In the genomic region with DNA sequence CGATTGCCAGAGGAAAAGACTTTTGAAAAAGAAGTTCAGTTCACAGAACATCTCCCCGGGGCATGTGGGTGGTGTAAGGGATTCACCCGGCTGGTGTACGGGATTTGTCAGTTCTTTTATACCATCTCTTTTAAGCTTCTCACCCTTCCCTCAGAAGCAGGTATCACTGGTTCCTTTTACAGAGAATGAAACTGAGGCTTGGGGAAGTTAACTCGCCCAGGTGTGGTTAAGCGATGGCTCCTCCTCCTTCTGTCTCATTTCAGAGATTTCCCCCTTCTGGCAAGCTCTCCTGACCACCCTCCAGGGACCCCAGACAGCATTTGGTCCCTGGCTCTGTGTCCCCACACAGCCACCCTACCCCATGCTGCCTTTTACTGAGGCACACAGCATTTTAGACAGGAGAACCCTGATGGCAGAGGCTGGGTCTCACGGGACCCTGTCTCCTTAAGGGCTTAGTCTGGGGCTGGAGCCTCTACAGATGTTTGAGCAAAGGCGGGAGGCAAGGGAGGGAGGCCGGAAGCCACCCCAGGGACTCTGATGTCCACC, we compare ENCODE assay signal across 8 cellular contexts. TPM values are rescaled to one million over a fixed set of nuclear protein-coding genes. Genes with fewer than 3 reads are reported as not detected.
DNase-seq lines count a peak whose midpoint lies in the region; ATAC-seq, FAIRE-seq and TF ChIP-seq lines count a peak whose summit lies in the region.

No MANE protein-coding gene starts in this region.

- no peaks in the 10 kb centered on the region for H3K9me3 ChIP-seq in Caco-2

- H3K27me3 ChIP-seq in Caco-2 (replicated peaks; ENCODE audit: control insufficient read depth, insufficient read depth, low read length) (no peaks in the 10 kb centered on the region), dorsolateral prefrontal cortex (no peaks in the 10 kb centered on the region)

- BruUV-seq in Caco-2 (replicated peaks; lab: Mats Ljungman, UMichigan), result no TSS peak

- no peak overlapping the region for H3K4me3 Mint-ChIP-seq in Caco-2 (ENCODE audit: unreplicated experiment)

- H3K4me1 ChIP-seq in Caco-2, result no peaks in the 10 kb centered on the region

- H3K27ac ChIP-seq in dorsolateral prefrontal cortex, result peak overlapping the region in 42 of 59 donors; percentile 2 to 77 (median 52)

- TF ChIP-seq POLR2A in Raji (IDR thresholded peaks at IDR 0.05; ENCODE audit: insufficient read depth, low read depth, low read length) (peak; percentile 44), H54 (IDR thresholded peaks at IDR 0.05; ENCODE audit: low read depth, low read length) (no peak)

- CTCF ChIA-PET in Caco-2 (lab: Charles Lee), result interaction anchor here (1.0 kb wide), 1 partner anchor 23 kb away, joined by 5 read pairs; no protein-coding TSS in a partner anchor

- TF ChIP-seq CTCF in Caco-2 (IDR thresholded peaks at IDR 0.05; ENCODE audit: insufficient read depth in 1 of 2, low read depth in 1 of 2, low read length in 1 of 2, severe bottlenecking in 1 of 2, unreplicated experiment in 1 of 2), result no peak
- no peak for TF ChIP-seq CTCF in dorsolateral prefrontal cortex (IDR thresholded peaks at IDR 0.05 in 54 of 56, conservative IDR thresholded peaks at IDR 0.05 in 2 of 56; ENCODE audit: low read depth in 1 of 56, partially characterized antibody in 56 of 56)

- intact Hi-C loops in Caco-2 (cut with micrococcal nuclease; ENCODE audit: unreplicated experiment), result no loop called here
- intact Hi-C loops in dorsolateral prefrontal cortex (cut with DNase I), result no loop called here

- H3K4me3 ChIP-seq in Caco-2 (ENCODE audit: low read depth, low read length) (no peak overlapping the region), dorsolateral prefrontal cortex (no peak overlapping the region)

- POLR2A ChIA-PET in Caco-2 (lab: Charles Lee), result no interaction called here

- FAIRE-seq in H54 (lab: Jason Lieb, UNC), result no peak

- H3K36me3 Mint-ChIP-seq in Caco-2 (ENCODE audit: insufficient read depth, unreplicated experiment), result peaks cover 9% of the 10 kb centered on the region

- no peaks in the 10 kb centered on the region for H3K36me3 ChIP-seq in Caco-2 (ENCODE audit: control insufficient read depth, insufficient read depth, low read length)

- DNase-seq in Caco-2, result no peak
- no peak for DNase-seq in dorsolateral prefrontal cortex
- DNase-seq in stimulated activated CD4-positive, alpha-beta T cell treated with anti-CD3 and anti-CD28 coated beads, Interleukin-2, amount 100 ng/mL, for 24 hours, result peak; percentile 61 to 72
- no peak for DNase-seq in H54 (ENCODE audit: insufficient read length, low spot score)
- no peak for DNase-seq in GF-D8 (lab: John Stamatoyannopoulos, UW)
- DNase-seq in NCI-H82 (lab: John Stamatoyannopoulos, UW), result no peak

- peak overlapping the region; percentile 56 for H3K27ac Mint-ChIP-seq in Caco-2 (ENCODE audit: unreplicated experiment)

- H3K9me3 Mint-ChIP-seq in Caco-2 (ENCODE audit: unreplicated experiment), result no peaks in the 10 kb centered on the region

- H3K4me1 Mint-ChIP-seq in Caco-2 (ENCODE audit: low read depth, unreplicated experiment), result no peaks in the 10 kb centered on the region

- peak; percentile 31 for ATAC-seq in GM21576 (IDR thresholded peaks at IDR 0.05; ENCODE audit: unreplicated experiment)

- no peaks in the 10 kb centered on the region for H3K27me3 Mint-ChIP-seq in Caco-2 (ENCODE audit: insufficient read depth, unreplicated experiment)

RNA-seq across cellular contexts. Expression of gene ECE1, which starts 2.8 kb away (rescaled TPM):
- total RNA-seq in Caco-2 (2022) (49.6 and 50.2 TPM in 2 replicates), dorsolateral prefrontal cortex (100 to 1,000 TPM in 2 of 120 experiments, 10 to 100 TPM in 118; 38.8 to 122 (median 62.6) TPM)

Comparison
In these comparisons a context has a peak if more than half of its experiments do, and no peak if none do; other contexts are left out.
1. DNase-seq: peak in stimulated activated CD4-positive, alpha-beta T cell treated with anti-CD3 and anti-CD28 coated beads, Interleukin-2, amount 100 ng/mL, for 24 hours (2 of 2); none in Caco-2 (0 of 2), dorsolateral prefrontal cortex (0 of 10), H54 (single experiment), GF-D8 (single experiment) and NCI-H82 (single experiment).